In the genomic region with DNA sequence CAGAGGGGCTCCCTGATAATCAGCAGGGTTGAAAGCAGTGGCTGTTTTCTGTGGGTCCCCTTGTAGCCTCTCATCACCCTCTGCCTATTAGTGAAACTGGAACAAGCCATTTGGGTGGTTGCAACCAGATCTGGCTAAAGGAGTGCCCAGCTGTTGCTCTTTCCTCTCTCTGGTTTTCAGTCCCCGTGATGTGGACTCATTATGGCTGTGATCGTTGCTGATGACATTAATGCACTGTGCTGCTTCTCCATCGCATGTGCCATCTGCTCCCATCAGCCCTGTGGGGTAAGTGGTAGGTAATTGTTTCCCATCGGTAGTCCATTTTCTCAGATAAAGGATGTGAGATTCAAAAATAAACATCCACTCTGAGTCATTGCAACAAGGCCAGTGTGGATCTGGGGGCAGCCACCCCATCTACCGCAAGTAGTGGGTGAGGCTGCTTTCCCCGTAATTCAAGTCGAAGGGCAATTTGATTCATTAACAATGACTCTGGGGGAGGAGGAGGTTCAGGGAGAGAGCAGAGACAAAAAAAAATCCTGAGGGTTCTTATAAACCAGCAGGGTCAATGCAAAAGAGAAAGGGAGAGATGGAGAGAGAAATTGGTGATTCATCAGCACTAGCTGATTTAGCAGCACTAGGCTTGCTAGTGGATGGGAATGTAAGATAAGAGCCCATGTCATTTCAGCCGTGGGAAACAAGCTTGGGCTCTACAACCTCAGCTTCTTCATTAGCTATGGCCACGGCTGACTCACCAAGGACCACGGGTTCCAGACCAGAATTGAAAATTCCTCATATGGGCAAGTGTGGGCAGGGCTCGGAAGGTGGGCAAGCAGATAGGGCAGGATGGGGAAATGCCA, we compare ENCODE assay signal across 9 cellular contexts.
DNase-seq lines count a peak whose midpoint lies in the region; ATAC-seq and TF ChIP-seq lines count a peak whose summit lies in the region.
"Had no signal": no experiment of that assay in that cellular context is flagged by ENCODE, and none has a peak within 500 bp of the region (broad histone marks: within the 10 kb centered on the region; RNA-seq: fewer than 3 reads in every experiment).

No MANE protein-coding gene starts in this region.

- peak; percentile 38 for DNase-seq in NCI-H187 treated with DMSO at 0.1 percent for 48 hours (lab: John Stamatoyannopoulos, UW)
- peak; percentile 64 for DNase-seq in amniotic epithelial cell (ENCODE audit: low read depth)
- DNase-seq in sciatic nerve (ENCODE audit: low spot score) = no peak
- DNase-seq in neural progenitor cell (ENCODE audit: low spot score) = no peak
- no peak for DNase-seq in DMS79 (lab: John Stamatoyannopoulos, UW)
- DNase-seq in anterior cingulate cortex (lab: John Stamatoyannopoulos, UW) = no peak
- DNase-seq in NAMALWA (ENCODE audit: low spot score) = no peak
- DNase-seq: transverse colon had no signal

- H3K27me3 ChIP-seq in neural progenitor cell = peaks cover 29% of the 10 kb centered on the region
- H3K27me3 ChIP-seq: transverse colon had no signal

- H3K36me3 Mint-ChIP-seq in neural progenitor cell = no peaks in the 10 kb centered on the region

- no peak overlapping the region for H3K4me2 ChIP-seq in neural progenitor cell

- H3K9me3 Mint-ChIP-seq in neural progenitor cell = peaks cover 7% of the 10 kb centered on the region

- no peaks in the 10 kb centered on the region for H3K79me2 ChIP-seq in neural progenitor cell (ENCODE audit: low read depth)

- peaks cover 6% of the 10 kb centered on the region for H3K27me3 Mint-ChIP-seq in neural progenitor cell (ENCODE audit: insufficient read depth, low read depth)

- no peak overlapping the region for H3K27ac Mint-ChIP-seq in neural progenitor cell

- no peaks in the 10 kb centered on the region for H3K4me1 ChIP-seq in neural progenitor cell

- H3K9me3 ChIP-seq in neural progenitor cell (ENCODE audit: low read depth) = no peaks in the 10 kb centered on the region
- H3K9me3 ChIP-seq: transverse colon had no signal

- no peak overlapping the region for H3K9ac ChIP-seq in neural progenitor cell

- ATAC-seq in GM21619 (IDR thresholded peaks at IDR 0.05; ENCODE audit: unreplicated experiment) = peak; percentile 42
- ATAC-seq in sciatic nerve = peak; percentile 13

- H2AFZ ChIP-seq in neural progenitor cell (replicated peaks) = no peak overlapping the region

- H3K4me3 ChIP-seq in neural progenitor cell = no peak overlapping the region
- H3K4me3 ChIP-seq: transverse colon had no signal

- H3K4me1 Mint-ChIP-seq in neural progenitor cell = peaks cover 2% of the 10 kb centered on the region

- no peak overlapping the region for H3K27ac ChIP-seq in neural progenitor cell
- H3K27ac ChIP-seq: transverse colon had no signal

- H3K4me3 Mint-ChIP-seq in neural progenitor cell = no peak overlapping the region

- H3F3A ChIP-seq in neural progenitor cell (ENCODE audit: low read depth) = no peaks in the 10 kb centered on the region

- intact Hi-C loops in sciatic nerve (cut with DNase I) = no loop called here

- no peaks in the 10 kb centered on the region for H3K36me3 ChIP-seq in neural progenitor cell
- H3K36me3 ChIP-seq: transverse colon had no signal

- no peaks in the 10 kb centered on the region for H4K20me1 ChIP-seq in neural progenitor cell (ENCODE audit: low read depth)

- no peak for TF ChIP-seq CTCF in neural progenitor cell (IDR thresholded peaks at IDR 0.05)

Comparison
In these comparisons a context has a peak if more than half of its experiments do, and no peak if none do; other contexts are left out.
1. DNase-seq: peak in NCI-H187 treated with DMSO at 0.1 percent for 48 hours (single experiment) and amniotic epithelial cell (single experiment); none in sciatic nerve (single experiment), neural progenitor cell (single experiment), DMS79 (single experiment), anterior cingulate cortex (0 of 58) and NAMALWA (single experiment).